Comparison of ENCODE assay signal across 15 cellular contexts in the genomic region with DNA sequence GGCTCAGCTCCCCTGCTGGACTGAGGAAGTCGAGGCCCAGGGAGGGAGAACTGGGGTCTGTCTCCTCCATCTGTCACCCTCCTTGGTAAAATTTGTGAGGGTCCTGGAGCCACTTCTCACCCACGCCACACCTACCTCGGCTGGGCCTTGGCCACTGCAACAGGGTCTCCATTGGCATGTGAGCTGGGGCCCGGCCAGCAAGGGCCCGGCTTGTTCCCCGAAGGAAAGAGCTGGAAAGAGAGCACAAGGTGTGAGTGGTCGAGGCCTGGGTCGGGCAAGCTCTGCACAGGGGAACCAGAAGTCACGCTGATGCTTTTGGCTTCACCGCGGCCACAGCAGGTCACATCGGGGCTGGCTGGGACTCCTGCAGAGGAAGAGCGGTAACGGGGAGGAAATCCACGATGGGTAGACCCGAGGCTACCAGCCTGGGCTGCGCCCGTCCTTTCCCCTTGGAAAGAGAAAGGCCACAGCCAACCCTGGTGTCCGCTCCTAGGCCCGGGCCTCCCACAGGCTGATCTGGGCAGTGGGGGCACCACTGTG. TPM values are rescaled to one million over a fixed set of nuclear protein-coding genes. Genes with fewer than 3 reads are reported as not detected.
"Had no signal": no experiment of that assay in that cellular context is flagged by ENCODE, and none has a peak within 500 bp of the region (broad histone marks: within the 10 kb centered on the region; RNA-seq: fewer than 3 reads in every experiment).

No MANE protein-coding gene starts in this region.

- H3K4me3 Mint-ChIP-seq: neural crest cell had no signal

- H3K9me3 ChIP-seq: adrenal gland, heart left ventricle, thyroid gland had no signal

- H3K36me3 ChIP-seq: adrenal gland, heart left ventricle, thyroid gland had no signal

- H3K27ac ChIP-seq: adrenal gland, heart left ventricle, thyroid gland had no signal

- H3K9me3 Mint-ChIP-seq: neural crest cell had no signal

- H3K27me3 ChIP-seq: adrenal gland, heart left ventricle, thyroid gland had no signal

- ATAC-seq: heart left ventricle had no signal

- DNase-seq: activated CD4-positive, alpha-beta T cell treated with anti-CD3 and anti-CD28 coated beads, Interleukin-2, amount 50 U/mL, for 48 hours; activated CD8-positive, alpha-beta memory T cell treated with anti-CD3 and anti-CD28 coated beads, Interleukin-2, amount 50 U/mL, for 4 hours; activated naive CD4-positive, alpha-beta T cell treated with Interleukin-2 at 50 U/mL for 16 hours; adrenal gland; heart left ventricle; posterior cingulate gyrus; SHP77 treated with DMSO at 0.1 percent for 48 hours had no signal

- H3K4me3 ChIP-seq: adrenal gland, heart left ventricle had no signal

RNA-seq across cellular contexts. Expression of gene NANOS3, which starts 9.0 kb away (rescaled TPM):
- total RNA-seq: esophagus mucosa, fibroblast of villous mesenchyme, mononuclear cell, skeletal muscle tissue, thyroid gland had no signal

RNA-seq across cellular contexts. Expression of gene PODNL1, which starts 52.3 kb away (rescaled TPM):
- total RNA-seq: lung microvascular endothelial cell; mononuclear cell; skeletal muscle tissue; T-helper 2 cell treated with Interferon-gamma antibody and Interleukin-4, amounts not matched to agents 100 ng/mL and 5 ng/mL, for 36 hours had no signal
